In the genomic region with DNA sequence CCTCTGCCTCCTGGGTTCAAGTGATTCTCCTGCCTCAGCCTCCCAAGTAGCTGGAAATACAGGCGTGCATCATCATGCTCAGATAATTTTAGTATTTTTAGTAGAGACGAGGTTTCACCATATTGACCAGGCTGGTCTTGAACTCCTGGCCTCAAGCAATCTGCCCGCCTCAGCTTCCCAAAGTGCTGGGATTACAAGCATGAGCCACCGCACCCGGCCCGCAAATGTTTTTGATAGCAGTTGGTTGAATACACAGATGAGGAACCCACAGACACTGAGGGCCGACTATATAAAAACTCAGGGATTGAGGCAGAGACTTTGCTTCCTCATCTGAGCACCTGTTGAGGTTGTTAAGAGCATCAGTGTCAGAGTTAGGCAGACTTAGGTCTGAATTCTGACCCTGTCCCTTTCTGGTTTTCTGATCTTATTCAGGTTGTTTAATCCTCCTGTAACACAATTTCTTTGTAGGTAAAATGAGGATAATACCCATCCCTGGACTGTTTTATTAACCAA, we compare ENCODE assay signal across 7 cellular contexts.
DNase-seq lines count a peak whose midpoint lies in the region; ATAC-seq and TF ChIP-seq lines count a peak whose summit lies in the region.
"Not testable (repeated sequence)": the region's sequence is repeated elsewhere in the genome, so short reads cannot be mapped to it uniquely, and the experiment has no call there.

No MANE protein-coding gene starts in this region.

- H3K4me3 Mint-ChIP-seq in T-cell (peak overlapping the region; percentile 39 to 74 (median 73)), natural killer cell (peak overlapping the region; percentile 42)
- peak overlapping the region; percentile 24 for H3K4me3 Mint-ChIP-seq in activated CD4-positive, alpha-beta memory T cell treated with anti-CD3 and anti-CD28 coated beads, Interleukin-2, amount 10 ng/mL, durations not matched to agents 7 days and 5 days
- H3K4me3 Mint-ChIP-seq in activated T-helper 1 cell treated with anti-CD3 and anti-CD28 coated beads, Interleukin-12 subunit alpha, Interleukin-12 subunit beta, Interleukin-2, Interleukin-4 antibody, amounts not matched to agents 30 ng/mL and 10 ng/mL and 1 ng/mL, durations not matched to agents 14 hours and 24 hours and 36 hours, result peak overlapping the region; percentile 64
- H3K4me3 Mint-ChIP-seq in activated naive CD8-positive, alpha-beta T cell treated with anti-CD3 and anti-CD28 coated beads for 36 hours, result peak overlapping the region; percentile 68

- ATAC-seq in T-cell (replicated peaks in 1 of 4); natural killer cell: not testable (repeated sequence)

- not testable (repeated sequence) for H2AFZ ChIP-seq in hepatocyte

- not testable (repeated sequence) for H3K4me3 ChIP-seq in HEK293 (ENCODE audit: low read depth, low read length); hepatocyte

- H3K36me3 ChIP-seq in HEK293 (ENCODE audit: control insufficient read depth in 2 of 2, insufficient read depth in 1 of 2, low read length in 2 of 2); hepatocyte (replicated peaks; ENCODE audit: insufficient read depth, low read depth): not testable (repeated sequence)

- DNase-seq in T-cell; activated CD4-positive, alpha-beta memory T cell treated with anti-CD3 and anti-CD28 coated beads, Interleukin-2, amount 10 ng/mL, durations not matched to agents 7 days and 5 days; activated T-helper 1 cell treated with anti-CD3 and anti-CD28 coated beads, Interleukin-12 subunit alpha, Interleukin-12 subunit beta, Interleukin-2, Interleukin-4 antibody, amounts not matched to agents 30 ng/mL and 10 ng/mL and 1 ng/mL, durations not matched to agents 14 hours and 24 hours and 36 hours (ENCODE audit: low spot score); activated naive CD8-positive, alpha-beta T cell treated with anti-CD3 and anti-CD28 coated beads for 36 hours; natural killer cell: not testable (repeated sequence)
- peak; percentile 1 for DNase-seq in hepatocyte (ENCODE audit: low spot score)

- H3K79me2 ChIP-seq in hepatocyte, result not testable (repeated sequence)

- H3K27me3 ChIP-seq in hepatocyte, result not testable (repeated sequence)

- H3K27ac Mint-ChIP-seq in T-cell (peak overlapping the region; percentile 91 to 92), natural killer cell (peak overlapping the region; percentile 87 to 96)
- not testable (repeated sequence) for H3K27ac Mint-ChIP-seq in activated CD4-positive, alpha-beta memory T cell treated with anti-CD3 and anti-CD28 coated beads, Interleukin-2, amount 10 ng/mL, durations not matched to agents 7 days and 5 days; activated T-helper 1 cell treated with anti-CD3 and anti-CD28 coated beads, Interleukin-12 subunit alpha, Interleukin-12 subunit beta, Interleukin-2, Interleukin-4 antibody, amounts not matched to agents 30 ng/mL and 10 ng/mL and 1 ng/mL, durations not matched to agents 14 hours and 24 hours and 36 hours
- peak overlapping the region; percentile 67 for H3K27ac Mint-ChIP-seq in activated naive CD8-positive, alpha-beta T cell treated with anti-CD3 and anti-CD28 coated beads for 36 hours

- H3K9me3 ChIP-seq in HEK293 (ENCODE audit: control insufficient read depth, insufficient read depth, low read depth, low read length); hepatocyte (ENCODE audit: low read depth): not testable (repeated sequence)

- 94% methylated on average over 7 of the region's 7 CpGs for WGBS in hepatocyte (ENCODE audit: low lambda C conversion rate, missing lambda C conversion rate)

- H3K4me1 ChIP-seq in HEK293 (ENCODE audit: control insufficient read depth, insufficient read depth, low read length); hepatocyte (ENCODE audit: insufficient read depth): not testable (repeated sequence)

- not testable (repeated sequence) for H3K9me3 Mint-ChIP-seq in T-cell; activated CD4-positive, alpha-beta memory T cell treated with anti-CD3 and anti-CD28 coated beads, Interleukin-2, amount 10 ng/mL, durations not matched to agents 7 days and 5 days; activated T-helper 1 cell treated with anti-CD3 and anti-CD28 coated beads, Interleukin-12 subunit alpha, Interleukin-12 subunit beta, Interleukin-2, Interleukin-4 antibody, amounts not matched to agents 30 ng/mL and 10 ng/mL and 1 ng/mL, durations not matched to agents 14 hours and 24 hours and 36 hours; activated naive CD8-positive, alpha-beta T cell treated with anti-CD3 and anti-CD28 coated beads for 36 hours; natural killer cell

- not testable (repeated sequence) for H4K20me1 ChIP-seq in hepatocyte (ENCODE audit: insufficient read depth, poor library complexity, severe bottlenecking)

- CTCF ChIA-PET in HEK293 (lab: Yijun Ruan, JAX), result interaction anchor here (0.7 kb wide), 2 partner anchors 194 to 314 kb away, joined by 3 to 5 read pairs; no protein-coding TSS in a partner anchor
- CTCF ChIA-PET in T-cell (lab: Charles Lee), result interaction anchor here (0.6 to 0.8 kb wide), 4 partner anchors 81 to 174 kb away, joined by 3 to 6 read pairs (median 4); no protein-coding TSS in a partner anchor
- CTCF ChIA-PET in activated CD4-positive, alpha-beta memory T cell treated with anti-CD3 and anti-CD28 coated beads, Interleukin-2, amount 10 ng/mL, durations not matched to agents 7 days and 5 days (lab: Charles Lee), result interaction anchor here (0.9 to 4.4 kb wide), 3 partner anchors 12 to 343 kb away, joined by 3 to 36 read pairs (median 6); no protein-coding TSS in a partner anchor

- not testable (repeated sequence) for H3K27ac ChIP-seq in HEK293 (ENCODE audit: extremely low read depth, low read depth, low read length); hepatocyte

- not testable (repeated sequence) for H3K27me3 Mint-ChIP-seq in T-cell; activated CD4-positive, alpha-beta memory T cell treated with anti-CD3 and anti-CD28 coated beads, Interleukin-2, amount 10 ng/mL, durations not matched to agents 7 days and 5 days; activated T-helper 1 cell treated with anti-CD3 and anti-CD28 coated beads, Interleukin-12 subunit alpha, Interleukin-12 subunit beta, Interleukin-2, Interleukin-4 antibody, amounts not matched to agents 30 ng/mL and 10 ng/mL and 1 ng/mL, durations not matched to agents 14 hours and 24 hours and 36 hours (ENCODE audit: insufficient read depth); activated naive CD8-positive, alpha-beta T cell treated with anti-CD3 and anti-CD28 coated beads for 36 hours; natural killer cell (ENCODE audit: low read depth in 2 of 2)

- POLR2A ChIA-PET in HEK293 (lab: Yijun Ruan, JAX), result not testable (repeated sequence)
- POLR2A ChIA-PET in T-cell (lab: Charles Lee), result interaction anchor here (0.5 to 0.7 kb wide), 3 partner anchors 13 to 81 kb away, joined by 3 to 8 read pairs (median 4); no protein-coding TSS in a partner anchor
- POLR2A ChIA-PET in activated CD4-positive, alpha-beta memory T cell treated with anti-CD3 and anti-CD28 coated beads, Interleukin-2, amount 10 ng/mL, durations not matched to agents 7 days and 5 days (lab: Charles Lee), result interaction anchor here (3.4 to 21.7 kb wide), 2 partner anchors 12 to 81 kb away, joined by 46 to 1053 read pairs; a partner anchor contains a TSS

- not testable (repeated sequence) for H3K36me3 Mint-ChIP-seq in T-cell, natural killer cell
- H3K36me3 Mint-ChIP-seq in activated CD4-positive, alpha-beta memory T cell treated with anti-CD3 and anti-CD28 coated beads, Interleukin-2, amount 10 ng/mL, durations not matched to agents 7 days and 5 days (ENCODE audit: low read depth), result peaks cover 15% of the 10 kb centered on the region
- peaks cover 12% of the 10 kb centered on the region for H3K36me3 Mint-ChIP-seq in activated T-helper 1 cell treated with anti-CD3 and anti-CD28 coated beads, Interleukin-12 subunit alpha, Interleukin-12 subunit beta, Interleukin-2, Interleukin-4 antibody, amounts not matched to agents 30 ng/mL and 10 ng/mL and 1 ng/mL, durations not matched to agents 14 hours and 24 hours and 36 hours (ENCODE audit: low read depth)
- peaks cover 10% of the 10 kb centered on the region for H3K36me3 Mint-ChIP-seq in activated naive CD8-positive, alpha-beta T cell treated with anti-CD3 and anti-CD28 coated beads for 36 hours

- H3K9me2 ChIP-seq in hepatocyte (replicated peaks; ENCODE audit: insufficient read depth), result not testable (repeated sequence)

- intact Hi-C loops in activated T-helper 1 cell treated with anti-CD3 and anti-CD28 coated beads, Interleukin-12 subunit alpha, Interleukin-12 subunit beta, Interleukin-2, Interleukin-4 antibody, amounts not matched to agents 30 ng/mL and 10 ng/mL and 1 ng/mL, durations not matched to agents 14 hours and 24 hours and 36 hours (cut with micrococcal nuclease); natural killer cell (cut with micrococcal nuclease): not testable (repeated sequence)

- H3K4me2 ChIP-seq in hepatocyte, result not testable (repeated sequence)

- H3K4me1 Mint-ChIP-seq in T-cell (peaks cover 75 to 86% (median 78%) of the 10 kb centered on the region in 3 donors), natural killer cell (peaks cover 46 to 58% of the 10 kb centered on the region in 2 donors)
- H3K4me1 Mint-ChIP-seq in activated CD4-positive, alpha-beta memory T cell treated with anti-CD3 and anti-CD28 coated beads, Interleukin-2, amount 10 ng/mL, durations not matched to agents 7 days and 5 days, result peaks cover 61% of the 10 kb centered on the region
- H3K4me1 Mint-ChIP-seq in activated T-helper 1 cell treated with anti-CD3 and anti-CD28 coated beads, Interleukin-12 subunit alpha, Interleukin-12 subunit beta, Interleukin-2, Interleukin-4 antibody, amounts not matched to agents 30 ng/mL and 10 ng/mL and 1 ng/mL, durations not matched to agents 14 hours and 24 hours and 36 hours (ENCODE audit: low read depth), result peaks cover 57% of the 10 kb centered on the region
- H3K4me1 Mint-ChIP-seq in activated naive CD8-positive, alpha-beta T cell treated with anti-CD3 and anti-CD28 coated beads for 36 hours, result peaks cover 63% of the 10 kb centered on the region

- not testable (repeated sequence) for TF ChIP-seq CTCF in HEK293 (tag by site-specific recombination; IDR thresholded peaks at IDR 0.05); hepatocyte (IDR thresholded peaks at IDR 0.05; ENCODE audit: poor library complexity); natural killer cell (IDR thresholded peaks at IDR 0.05)

TF ChIP-seq in HEK293, 187 proteins besides CTCF, POLR2A, EP300 and RAD21:
- 0 out of 2 replicates have a peak, but pooled peaks have one; percentile 24 for TF ChIP-seq SCRT2 (tag by site-specific recombination; IDR thresholded peaks at IDR 0.05)
